Comparison of ENCODE assay signal across 8 cellular contexts in genomic region chr2:198296665-198297308, GRCh38.
DNase-seq lines count a peak whose midpoint lies in the region; FAIRE-seq lines count a peak whose summit lies in the region.

No MANE protein-coding gene starts in this region.

- H2AFZ ChIP-seq in GM23248, result no peak overlapping the region

- no peaks in the 10 kb centered on the region for H3K27me3 ChIP-seq in GM23248 (replicated peaks; ENCODE audit: insufficient read depth)

- H3K4me2 ChIP-seq in GM23248 (ENCODE audit: unreplicated experiment), result no peak overlapping the region

- in situ Hi-C loops in GM23248 (cut with MboI), result no loop called here
- in situ Hi-C loops in SK-MEL-5 (cut with HindIII; ENCODE audit: low pct_unique_long_range_greater_than_20kb, low sequenced_read_pairs), result no loop called here

- H3F3A ChIP-seq in GM23248 (ENCODE audit: insufficient read depth), result no peaks in the 10 kb centered on the region

- H3K4me3 ChIP-seq in GM23248, result no peak overlapping the region

- no peaks in the 10 kb centered on the region for H3K36me3 ChIP-seq in GM23248 (ENCODE audit: low read depth)

- H3K4me1 ChIP-seq in GM23248 (ENCODE audit: insufficient read depth), result no peaks in the 10 kb centered on the region

- H3K9me3 ChIP-seq in GM23248 (ENCODE audit: low read depth), result no peaks in the 10 kb centered on the region

- no peaks in the 10 kb centered on the region for H3K79me2 ChIP-seq in GM23248 (ENCODE audit: insufficient read depth)

- FAIRE-seq in G401.6 (lab: Jason Lieb, UNC), result peak; percentile 41

- H3K9me2 ChIP-seq in GM23248 (ENCODE audit: insufficient read depth), result no peaks in the 10 kb centered on the region

- no peaks in the 10 kb centered on the region for H4K20me1 ChIP-seq in GM23248 (ENCODE audit: insufficient read depth)

- 1 to 2% methylated on average over 8 of the region's 8 CpGs for WGBS in GM23248 (ENCODE audit: low coverage in 1 of 2, low lambda C conversion rate in 2 of 2, missing lambda C conversion rate in 2 of 2), 2 experiments

- H3K27ac ChIP-seq in GM23248, result no peak overlapping the region

- H3K9ac ChIP-seq in GM23248, result no peak overlapping the region

- DNase-seq in GM23248, result peak; percentile 62
- peak; percentile 75 to 87 for DNase-seq in Kasumi-1 (lab: John Stamatoyannopoulos, UW)
- peak; percentile 75 for DNase-seq in SK-MEL-5 (ENCODE audit: low read depth, low spot score)
- DNase-seq in activated naive CD4-positive, alpha-beta T cell (lab: John Stamatoyannopoulos, UW), result peak in 3 of 4 experiments; percentile 4 to 22 (median 20)
- DNase-seq in glomerular visceral epithelial cell (ENCODE audit: extremely low spot score), result peak; percentile 67
- DNase-seq in pons (ENCODE audit: low spot score), result peak; percentile 78
- no peak for DNase-seq in GF-D8 (lab: John Stamatoyannopoulos, UW)
